In genomic region chr4:184792950-184793555, GRCh38 we compare ENCODE assay signal across 8 cellular contexts. TPM values are rescaled to one million over a fixed set of nuclear protein-coding genes. Genes with fewer than 3 reads are reported as not detected.
DNase-seq lines count a peak whose midpoint lies in the region; ATAC-seq and TF ChIP-seq lines count a peak whose summit lies in the region.

No MANE protein-coding gene starts in this region.

- H3K9me3 ChIP-seq in mucosa of descending colon (no peaks in the 10 kb centered on the region), upper lobe of right lung (no peaks in the 10 kb centered on the region)

- peak; percentile 29 for ATAC-seq in mucosa of descending colon
- peak; percentile 85 for ATAC-seq in upper lobe of right lung
- ATAC-seq in HG02885 (IDR thresholded peaks at IDR 0.05; ENCODE audit: poor library complexity, unreplicated experiment), result no peak

- TF ChIP-seq CTCF in astrocyte of the cerebellum (IDR thresholded peaks at IDR 0.05; ENCODE audit: low read depth, low read length, missing control alignments) (no peak), mucosa of descending colon (IDR thresholded peaks at IDR 0.05) (no peak), upper lobe of right lung (IDR thresholded peaks at IDR 0.05) (no peak)

- in situ Hi-C loops in astrocyte of the cerebellum (cut with HindIII; ENCODE audit: low sequenced_read_pairs), result no loop called here

- no peaks in the 10 kb centered on the region for H3K36me3 ChIP-seq in mucosa of descending colon (ENCODE audit: low read depth)
- H3K36me3 ChIP-seq in upper lobe of right lung, result peaks cover 38% of the 10 kb centered on the region

- peak overlapping the region; percentile 67 for H3K27ac ChIP-seq in upper lobe of right lung

- H3K4me3 ChIP-seq in astrocyte of the cerebellum (ENCODE audit: low read depth, low read length), result no peak overlapping the region
- H3K4me3 ChIP-seq in mucosa of descending colon, result no peak overlapping the region
- H3K4me3 ChIP-seq in upper lobe of right lung, result no peak overlapping the region

- no peaks in the 10 kb centered on the region for H3K4me1 ChIP-seq in mucosa of descending colon (ENCODE audit: low read depth)
- H3K4me1 ChIP-seq in upper lobe of right lung, result peaks cover 10% of the 10 kb centered on the region

- intact Hi-C loops in mucosa of descending colon (cut with DNase I, micrococcal nuclease), result no loop called here
- intact Hi-C loops in upper lobe of right lung (cut with DNase I), result no loop called here

- no peaks in the 10 kb centered on the region for H3K27me3 ChIP-seq in upper lobe of right lung

- DNase-seq in GM03348 (ENCODE audit: low spot score), result peak; percentile 77
- DNase-seq in SIG-M5 (lab: John Stamatoyannopoulos, UW), result peak; percentile 82
- peak; percentile 91 for DNase-seq in astrocyte of the cerebellum (ENCODE audit: low read depth)
- no peak for DNase-seq in mucosa of descending colon
- no peak for DNase-seq in upper lobe of right lung
- DNase-seq in DMS79 treated with DMSO at 0.1 percent for 48 hours (lab: John Stamatoyannopoulos, UW), result no peak
- no peak for DNase-seq in NCI-H146 treated with DMSO at 0.1 percent for 48 hours (lab: John Stamatoyannopoulos, UW; ENCODE audit: unreplicated experiment)

RNA-seq across cellular contexts. Expression of gene ACSL1, which starts 32.7 kb away (rescaled TPM):
- total RNA-seq in mucosa of descending colon (10 to 100 TPM; 37.4 to 51.4 (median 39.0) TPM), upper lobe of right lung (287 TPM)

RNA-seq across cellular contexts. Expression of gene CENPU, which starts 59.2 kb away (rescaled TPM):
- total RNA-seq in mucosa of descending colon, result 10 to 100 TPM in 1 of 3 donors, 1 to 10 TPM in 2; 5.1 to 19.5 (median 9.5) TPM
- 1.7 TPM for total RNA-seq in upper lobe of right lung

Comparison
In these comparisons a context has a peak if more than half of its experiments do, and no peak if none do; other contexts are left out.
1. DNase-seq: peak in GM03348 (single experiment), SIG-M5 (single experiment) and astrocyte of the cerebellum (single experiment); none in mucosa of descending colon (0 of 3), upper lobe of right lung (single experiment), DMS79 treated with DMSO at 0.1 percent for 48 hours (single experiment) and NCI-H146 treated with DMSO at 0.1 percent for 48 hours (single experiment).